ENCODE assay signal across 10 cellular contexts in genomic region chr19:38676878-38677646, GRCh38. TPM values are rescaled to one million over a fixed set of nuclear protein-coding genes. Genes with fewer than 3 reads are reported as not detected.
DNase-seq lines count a peak whose midpoint lies in the region; ATAC-seq and TF ChIP-seq lines count a peak whose summit lies in the region.
"Had no signal": no experiment of that assay in that cellular context is flagged by ENCODE, and none has a peak within 500 bp of the region (broad histone marks: within the 10 kb centered on the region; RNA-seq: fewer than 3 reads in every experiment).

No MANE protein-coding gene starts in this region.

- no peak overlapping the region for H3K4me3 Mint-ChIP-seq in endodermal cell
- H3K4me3 Mint-ChIP-seq in natural killer cell treated with Interleukin-12 subunit alpha and Interleukin-12 subunit beta and Interleukin-15 and Interleukin-18, amount 100 ng/mL, for 72 hours: peak overlapping the region; percentile 80

- no peak overlapping the region for H3K4me3 ChIP-seq in cardiac muscle cell
- no peak overlapping the region for H3K4me3 ChIP-seq in endodermal cell (ENCODE audit: low read length)
- no peak overlapping the region for H3K4me3 ChIP-seq in aorta (ENCODE audit: low read length in 2 of 2)
- H3K4me3 ChIP-seq: HAP-1 had no signal

- H3K27ac Mint-ChIP-seq in endodermal cell: peak overlapping the region; percentile 61
- H3K27ac Mint-ChIP-seq in natural killer cell treated with Interleukin-12 subunit alpha and Interleukin-12 subunit beta and Interleukin-15 and Interleukin-18, amount 100 ng/mL, for 72 hours: peak overlapping the region; percentile 91 to 94

- TF ChIP-seq CTCF in cardiac muscle cell (IDR thresholded peaks at IDR 0.05; ENCODE audit: low read depth, low read length) (no peak), endodermal cell (conservative IDR thresholded peaks at IDR 0.05) (no peak)

- peak overlapping the region; percentile 94 for H3K27ac ChIP-seq in cardiac muscle cell
- H3K27ac ChIP-seq in endodermal cell (ENCODE audit: low read depth, low read length): no peak overlapping the region
- H3K27ac ChIP-seq in aorta (ENCODE audit: low read depth in 1 of 2, low read length in 2 of 2): peak overlapping the region; percentile 47 to 99

- H3K9me3 ChIP-seq in cardiac muscle cell (ENCODE audit: low read depth): no peaks in the 10 kb centered on the region
- H3K9me3 ChIP-seq in endodermal cell (ENCODE audit: control insufficient read depth, low read length): no peaks in the 10 kb centered on the region
- no peaks in the 10 kb centered on the region for H3K9me3 ChIP-seq in aorta (ENCODE audit: control insufficient read depth, low read length)
- H3K9me3 ChIP-seq: HAP-1 had no signal

- no peaks in the 10 kb centered on the region for H3K27me3 Mint-ChIP-seq in endodermal cell (ENCODE audit: insufficient read depth)
- no peaks in the 10 kb centered on the region for H3K27me3 Mint-ChIP-seq in natural killer cell treated with Interleukin-12 subunit alpha and Interleukin-12 subunit beta and Interleukin-15 and Interleukin-18, amount 100 ng/mL, for 72 hours

- H3K4me1 Mint-ChIP-seq in endodermal cell: peaks cover 42% of the 10 kb centered on the region
- H3K4me1 Mint-ChIP-seq in natural killer cell treated with Interleukin-12 subunit alpha and Interleukin-12 subunit beta and Interleukin-15 and Interleukin-18, amount 100 ng/mL, for 72 hours (ENCODE audit: low read depth in 2 of 2): peaks cover 77 to 80% of the 10 kb centered on the region in 2 donors

- peaks cover 36% of the 10 kb centered on the region for H3K36me3 Mint-ChIP-seq in endodermal cell (ENCODE audit: low read depth)
- no peaks in the 10 kb centered on the region for H3K36me3 Mint-ChIP-seq in natural killer cell treated with Interleukin-12 subunit alpha and Interleukin-12 subunit beta and Interleukin-15 and Interleukin-18, amount 100 ng/mL, for 72 hours

- H3K4me1 ChIP-seq in cardiac muscle cell (ENCODE audit: low read depth) (peaks cover 32% of the 10 kb centered on the region), endodermal cell (ENCODE audit: control insufficient read depth, insufficient read depth, low read length) (no peaks in the 10 kb centered on the region), aorta (ENCODE audit: control insufficient read depth in 1 of 2, insufficient read depth in 2 of 2, low read length in 2 of 2) (peaks cover 0 to 9% of the 10 kb centered on the region in 2 donors)
- H3K4me1 ChIP-seq: HAP-1 had no signal

- no peaks in the 10 kb centered on the region for H3K36me3 ChIP-seq in cardiac muscle cell
- H3K36me3 ChIP-seq in endodermal cell (ENCODE audit: control insufficient read depth, insufficient read depth, low read length): peaks cover 46% of the 10 kb centered on the region
- no peaks in the 10 kb centered on the region for H3K36me3 ChIP-seq in aorta (ENCODE audit: control insufficient read depth in 1 of 2, insufficient read depth in 2 of 2, low read length in 1 of 2)

- WGBS in endodermal cell (ENCODE audit: insufficient coverage in 1 of 2, insufficient read length in 1 of 2), 2 experiments: 93 to 99% methylated on average over 9 to 11 of the region's 11 CpGs
- 40% methylated on average over 11 of the region's 11 CpGs for WGBS in aorta, 2 donors

- DNase-seq in cardiac muscle cell (ENCODE audit: low read depth in 1 of 2, low spot score in 1 of 2) (no peak), Right ventricle myocardium superior (no peak), endodermal cell (no peak), aorta (peak in 1 of 2 donors; percentile 30), NOMO-1 (lab: John Stamatoyannopoulos, UW; ENCODE audit: unreplicated experiment in 2 of 2) (no peak), NCI-H526 (lab: John Stamatoyannopoulos, UW) (no peak)
- DNase-seq in natural killer cell treated with Interleukin-12 subunit alpha and Interleukin-12 subunit beta and Interleukin-15 and Interleukin-18, amount 100 ng/mL, for 72 hours (ENCODE audit: low spot score): no peak
- DNase-seq: C1 segment of cervical spinal cord had no signal

- H3K9me3 Mint-ChIP-seq in endodermal cell: no peaks in the 10 kb centered on the region
- no peaks in the 10 kb centered on the region for H3K9me3 Mint-ChIP-seq in natural killer cell treated with Interleukin-12 subunit alpha and Interleukin-12 subunit beta and Interleukin-15 and Interleukin-18, amount 100 ng/mL, for 72 hours

- H3K9ac ChIP-seq in endodermal cell (ENCODE audit: extremely low read depth, low read length, poor library complexity, severe bottlenecking): no peak overlapping the region

- H3K27me3 ChIP-seq in cardiac muscle cell (no peaks in the 10 kb centered on the region), endodermal cell (ENCODE audit: control insufficient read depth, insufficient read depth, low read length, poor library complexity, severe bottlenecking) (no peaks in the 10 kb centered on the region), aorta (ENCODE audit: control insufficient read depth in 1 of 2, insufficient read depth in 2 of 2, low read length in 1 of 2) (no peaks in the 10 kb centered on the region)

- no peak for ATAC-seq in Right ventricle myocardium superior (ENCODE audit: poor library complexity)
- ATAC-seq in natural killer cell treated with Interleukin-12 subunit alpha and Interleukin-12 subunit beta and Interleukin-15 and Interleukin-18, amount 100 ng/mL, for 72 hours: no peak
- ATAC-seq in aorta (ENCODE audit: low FRiP score): no peak
- no peak for ATAC-seq in GM19351 (IDR thresholded peaks at IDR 0.05; ENCODE audit: unreplicated experiment)

- intact Hi-C loops in Right ventricle myocardium superior (cut with DNase I): no loop called here
- intact Hi-C loops in aorta (cut with DNase I): no loop called here

RNA-seq across cellular contexts. Expression of gene ACTN4, which starts 29.6 kb away (rescaled TPM):
- total RNA-seq in cardiac muscle cell (391 and 465 TPM in 2 replicates), Right ventricle myocardium superior (125 TPM), endodermal cell (100 to 1,000 TPM; 378 to 437 TPM), aorta (1,000 to 10,000 TPM in 1 of 2 donors, 100 to 1,000 TPM in 1; 794 to 1,985 TPM)
- polyA plus RNA-seq in cardiac muscle cell (70.2 and 77.4 TPM in 2 replicates), aorta (100 to 1,000 TPM; 111 to 163 TPM)
- polyA plus RNA-seq in endodermal cell (2013, experiment 1 of 2): 322 TPM
- 298 TPM for polyA plus RNA-seq in endodermal cell (2013, experiment 2 of 2)
- 100 to 1,000 TPM; 342 to 574 TPM for total RNA-seq in natural killer cell treated with Interleukin-12 subunit alpha and Interleukin-12 subunit beta and Interleukin-15 and Interleukin-18, amount 100 ng/mL, for 72 hours

RNA-seq across cellular contexts. Expression of gene EIF3K, which starts 58.1 kb away (rescaled TPM):
- total RNA-seq in cardiac muscle cell (504 and 711 TPM in 2 replicates), Right ventricle myocardium superior (644 TPM), endodermal cell (100 to 1,000 TPM; 303 to 334 TPM), aorta (100 to 1,000 TPM; 171 to 183 TPM)
- polyA plus RNA-seq in cardiac muscle cell (258 and 455 TPM in 2 replicates), aorta (100 to 1,000 TPM; 299 to 445 TPM)
- polyA plus RNA-seq in endodermal cell (2013, experiment 1 of 2): 248 TPM
- polyA plus RNA-seq in endodermal cell (2013, experiment 2 of 2): 218 TPM
- 100 to 1,000 TPM; 216 to 286 TPM for total RNA-seq in natural killer cell treated with Interleukin-12 subunit alpha and Interleukin-12 subunit beta and Interleukin-15 and Interleukin-18, amount 100 ng/mL, for 72 hours

RNA-seq across cellular contexts. Expression of gene MAP4K1, which starts 59.3 kb away (rescaled TPM):
- total RNA-seq in cardiac muscle cell (2.4 and 3.9 TPM in 2 replicates), Right ventricle myocardium superior (1.3 TPM), endodermal cell (10 to 100 TPM; 12.3 to 17.8 TPM), aorta (10 to 100 TPM in 1 of 2 donors, 1 to 10 TPM in 1; 7.3 to 13.2 TPM)
- polyA plus RNA-seq in cardiac muscle cell (4.6 and 7.7 TPM in 2 replicates), aorta (1 to 10 TPM; 1.6 to 2.1 TPM)
- polyA plus RNA-seq in endodermal cell (2013, experiment 1 of 2): 3.8 TPM
- 5.5 TPM for polyA plus RNA-seq in endodermal cell (2013, experiment 2 of 2)
- total RNA-seq in natural killer cell treated with Interleukin-12 subunit alpha and Interleukin-12 subunit beta and Interleukin-15 and Interleukin-18, amount 100 ng/mL, for 72 hours: 100 to 1,000 TPM in 1 of 2 donors, 10 to 100 TPM in 1; 81.4 to 318 TPM

Comparison
In these comparisons a context has a peak if more than half of its experiments do, and no peak if none do; other contexts are left out.
1. RNA of gene MAP4K1, which starts 59.3 kb away (total RNA-seq): 81.4 to 318 TPM in natural killer cell treated with Interleukin-12 subunit alpha and Interleukin-12 subunit beta and Interleukin-15 and Interleukin-18, amount 100 ng/mL, for 72 hours; 12.3 to 17.8 TPM in endodermal cell, 7.3 to 13.2 TPM in aorta, 2.4 to 3.9 TPM in cardiac muscle cell and 1.3 TPM in Right ventricle myocardium superior (single experiment); every median in the first group is over 4 times any median in the second.